Comparison of ENCODE assay signal across 16 cellular contexts in the genomic region with DNA sequence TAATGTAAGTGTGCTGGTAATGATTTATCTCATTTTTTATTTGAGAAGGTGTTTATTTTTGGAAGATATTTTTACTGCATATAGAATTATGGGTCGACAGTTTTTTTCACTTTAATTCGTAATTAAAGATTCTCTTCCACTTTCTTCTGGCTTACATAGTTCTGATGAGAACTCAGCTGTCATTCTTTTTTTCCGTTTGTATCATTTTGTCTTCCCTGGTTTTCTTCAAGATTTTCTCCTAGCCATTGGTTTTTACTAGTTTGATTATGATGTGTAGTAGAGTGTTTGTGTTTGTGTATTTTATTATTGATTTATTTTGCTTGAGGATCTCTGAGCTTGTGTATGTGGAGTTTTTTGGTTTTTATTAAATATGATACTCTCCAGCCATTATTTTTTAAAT.
"Had no signal": no experiment of that assay in that cellular context is flagged by ENCODE, and none has a peak within 500 bp of the region (broad histone marks: within the 10 kb centered on the region; RNA-seq: fewer than 3 reads in every experiment).

No MANE protein-coding gene starts in this region.

- ATAC-seq: gastroesophageal sphincter, left cardiac atrium, lower lobe of right lung, natural killer cell had no signal

- H3K4me1 ChIP-seq: colonic mucosa, esophagus muscularis mucosa, gastroesophageal sphincter, left ventricle myocardium inferior, lower lobe of right lung, right atrium auricular region had no signal

- H3K27ac ChIP-seq: colonic mucosa, esophagus muscularis mucosa, gastroesophageal sphincter, left ventricle myocardium inferior, lower lobe of right lung, right atrium auricular region had no signal

- H3K4me3 ChIP-seq: colonic mucosa, esophagus muscularis mucosa, gastroesophageal sphincter, left ventricle myocardium inferior, lower lobe of right lung, right atrium auricular region had no signal

- H3K36me3 ChIP-seq: colonic mucosa, right atrium auricular region had no signal

- H3K9me3 ChIP-seq: colonic mucosa had no signal

- H3K27me3 ChIP-seq: colonic mucosa, esophagus muscularis mucosa, gastroesophageal sphincter, right atrium auricular region had no signal

- DNase-seq: colonic mucosa; effector CD4-positive, alpha-beta T cell; glutamatergic neuron; kidney; left cardiac atrium; left ventricle myocardium inferior; lower lobe of right lung; natural killer cell; posterior cingulate gyrus; small intestine; stimulated activated CD4-positive, alpha-beta T cell treated with anti-CD3 and anti-CD28 coated beads, Interleukin-12 subunit alpha, Interleukin-12 subunit beta, amount 100 ng/mL, for 4 hours; stimulated activated naive CD4-positive, alpha-beta T cell treated with Interleukin-2 at 50 U/mL for 16 hours; trophoblast cell had no signal
